12 cellular contexts compared by ENCODE assay signal in genomic region chr6:125095501-125096301, GRCh38. TPM values are rescaled to one million over a fixed set of nuclear protein-coding genes. Genes with fewer than 3 reads are reported as not detected.
A peak's percentile ranks its signal among the peaks of the same experiment; 100 is the strongest.
DNase-seq lines count a peak whose midpoint lies in the region; ATAC-seq and TF ChIP-seq lines count a peak whose summit lies in the region.
"Had no signal": no experiment of that assay in that cellular context is flagged by ENCODE, and none has a peak within 500 bp of the region (broad histone marks: within the 10 kb centered on the region; RNA-seq: fewer than 3 reads in every experiment).

No MANE protein-coding gene starts in this region.

- H3K36me3 Mint-ChIP-seq in natural killer cell, result no peaks in the 10 kb centered on the region

- H3K27ac ChIP-seq in epithelial cell of prostate (peak overlapping the region; percentile 60), mesodermal cell (ENCODE audit: low read depth, low read length, severe bottlenecking) (peak overlapping the region; percentile 39), tibial nerve (peak overlapping the region; percentile 11 to 77 (median 58))

- TF ChIP-seq CTCF in tibial nerve (IDR thresholded peaks at IDR 0.05) (no peak), natural killer cell (IDR thresholded peaks at IDR 0.05) (no peak)

- H3K27me3 Mint-ChIP-seq in natural killer cell (ENCODE audit: low read depth in 2 of 2), result peaks cover 5 to 6% of the 10 kb centered on the region in 2 donors

- no peak overlapping the region for H3K27ac Mint-ChIP-seq in natural killer cell
- H3K27ac Mint-ChIP-seq: activated CD4-positive, alpha-beta T cell treated with anti-CD3 and anti-CD28 coated beads, Interleukin-2, amount 10 ng/mL, durations not matched to agents 7 days and 5 days had no signal

- H3K9me3 ChIP-seq in mesodermal cell (ENCODE audit: control insufficient read depth, low read length) (no peaks in the 10 kb centered on the region), tibial nerve (no peaks in the 10 kb centered on the region)

- no peaks in the 10 kb centered on the region for H3K27me3 ChIP-seq in tibial nerve

- peak in 1 of 2 donors; percentile 21 for TF ChIP-seq EP300 in tibial nerve (IDR thresholded peaks at IDR 0.05)

- no peak for ATAC-seq in natural killer cell
- ATAC-seq: stimulated activated naive CD8-positive, alpha-beta T cell treated with anti-CD3 and anti-CD28 coated beads, Interleukin-15, Interleukin-2, amounts not matched to agents 100 U/mL and 50 U/mL, for 24 hours had no signal

- H3K36me3 ChIP-seq in mesodermal cell (ENCODE audit: control insufficient read depth, insufficient read depth, low read length), result no peaks in the 10 kb centered on the region
- H3K36me3 ChIP-seq in tibial nerve, result no peaks in the 10 kb centered on the region

- intact Hi-C loops in natural killer cell (cut with micrococcal nuclease), result no loop called here

- peaks cover 5 to 11% of the 10 kb centered on the region in 2 donors for H3K4me1 Mint-ChIP-seq in natural killer cell

- H3K4me3 ChIP-seq in mesodermal cell (ENCODE audit: extremely low read depth, insufficient read depth, low read length, poor library complexity, severe bottlenecking) (no peak overlapping the region), tibial nerve (no peak overlapping the region)

- 95 to 100% methylated on average over 4 of the region's 5 CpGs for WGBS in mesodermal cell (ENCODE audit: insufficient coverage in 2 of 2), 2 experiments
- 31% methylated on average over 5 of the region's 5 CpGs for WGBS in tibial nerve, 2 donors

- H3K9me3 Mint-ChIP-seq in natural killer cell, result no peaks in the 10 kb centered on the region
- H3K9me3 Mint-ChIP-seq: activated CD4-positive, alpha-beta T cell treated with anti-CD3 and anti-CD28 coated beads, Interleukin-2, amount 10 ng/mL, durations not matched to agents 7 days and 5 days had no signal

- peaks cover 10% of the 10 kb centered on the region for H3K4me1 ChIP-seq in mesodermal cell (ENCODE audit: control insufficient read depth, insufficient read depth, low read length, poor library complexity, severe bottlenecking)
- peaks cover 0 to 17% (median 6%) of the 10 kb centered on the region in 4 donors for H3K4me1 ChIP-seq in tibial nerve

- DNase-seq in NCI-H82 treated with DMSO at 0.1 percent for 48 hours (lab: John Stamatoyannopoulos, UW; ENCODE audit: unreplicated experiment) (peak; percentile 36), epithelial cell of prostate (ENCODE audit: low read depth, low spot score) (no peak), tibial nerve (ENCODE audit: low spot score in 2 of 2) (no peak), Kasumi-1 (lab: John Stamatoyannopoulos, UW) (no peak), NOMO-1 treated with DMSO at 0.1 percent for 48 hours (lab: John Stamatoyannopoulos, UW; ENCODE audit: unreplicated experiment) (no peak), natural killer cell (no peak)
- DNase-seq: activated CD4-positive, alpha-beta T cell treated with anti-CD3 and anti-CD28 coated beads, Interleukin-2, amount 10 ng/mL, durations not matched to agents 7 days and 5 days; activated gamma-delta T cell treated with Interleukin-2 at 50 U/mL for 16 hours; effector CD8-positive, alpha-beta T cell; NCI-H1694; stimulated activated naive CD8-positive, alpha-beta T cell treated with anti-CD3 and anti-CD28 coated beads, Interleukin-15, Interleukin-2, amounts not matched to agents 100 U/mL and 50 U/mL, for 24 hours had no signal

- TF ChIP-seq POLR2A in tibial nerve (IDR thresholded peaks at IDR 0.05), result no peak

- no peak overlapping the region for H3K4me3 Mint-ChIP-seq in natural killer cell
- H3K4me3 Mint-ChIP-seq: activated CD4-positive, alpha-beta T cell treated with anti-CD3 and anti-CD28 coated beads, Interleukin-2, amount 10 ng/mL, durations not matched to agents 7 days and 5 days had no signal

RNA-seq across cellular contexts. Expression of gene TPD52L1, which starts 57.9 kb away (rescaled TPM):
- 17.9 TPM for polyA plus RNA-seq in mesodermal cell (2013, experiment 1 of 2)
- polyA plus RNA-seq in mesodermal cell (2013, experiment 2 of 2), result 16.7 TPM
- total RNA-seq in tibial nerve (10 to 100 TPM; 28.8 to 55.0 (median 45.6) TPM), natural killer cell (1 to 10 TPM in 2 of 3 donors, not detected in 1; 1.2 TPM)
- total RNA-seq: activated CD4-positive, alpha-beta T cell treated with anti-CD3 and anti-CD28 coated beads, Interleukin-2, amount 10 ng/mL, durations not matched to agents 7 days and 5 days had no signal

Comparison
In these comparisons a context has a peak if more than half of its experiments do, and no peak if none do; other contexts are left out.
1. RNA of gene TPD52L1, which starts 57.9 kb away (total RNA-seq): 28.8 to 55.0 TPM in tibial nerve; 1.2 TPM in natural killer cell; every median in the first group is over 10 times any median in the second.
2. Peak in every context shown above with its lines, with median percentiles within 50 percentile points of each other: H3K27ac ChIP-seq.